In genomic region chr11:73761403-73761945, GRCh38 we compare ENCODE assay signal across 8 cellular contexts. TPM values are rescaled to one million over a fixed set of nuclear protein-coding genes. Genes with fewer than 3 reads are reported as not detected.
DNase-seq lines count a peak whose midpoint lies in the region; ATAC-seq and TF ChIP-seq lines count a peak whose summit lies in the region.

No MANE protein-coding gene starts in this region.

- H3K27ac Mint-ChIP-seq in mesothelial cell of epicardium = peak overlapping the region; percentile 98

- no peaks in the 10 kb centered on the region for H3K36me3 ChIP-seq in brain microvascular endothelial cell (replicated peaks)

- H3K36me3 Mint-ChIP-seq in mesothelial cell of epicardium = no peaks in the 10 kb centered on the region

- H3K27ac ChIP-seq in brain microvascular endothelial cell = peak overlapping the region; percentile 30

- no peak for DNase-seq in brain microvascular endothelial cell
- no peak for DNase-seq in mesothelial cell of epicardium (ENCODE audit: low spot score in 2 of 2, unreplicated experiment in 2 of 2)
- no peak for DNase-seq in NCI-H2107 (lab: John Stamatoyannopoulos, UW)

- in situ Hi-C loops in brain microvascular endothelial cell (cut with HindIII; ENCODE audit: low pct_ligation_motif_present, low sequenced_read_pairs) = no loop called here

- no peaks in the 10 kb centered on the region for H3K27me3 ChIP-seq in brain microvascular endothelial cell (replicated peaks)

- H3K27me3 Mint-ChIP-seq in mesothelial cell of epicardium (ENCODE audit: low read depth) = no peaks in the 10 kb centered on the region

- TF ChIP-seq CTCF in GM12875 (IDR thresholded peaks at IDR 0.05; ENCODE audit: borderline replicate concordance, insufficient read depth, low read depth, low read length) (no peak), brain microvascular endothelial cell (IDR thresholded peaks at IDR 0.05; ENCODE audit: low read depth, low read length, missing control alignments) (no peak), mesothelial cell of epicardium (IDR thresholded peaks at IDR 0.05; ENCODE audit: unreplicated experiment) (no peak)

- no peaks in the 10 kb centered on the region for H3K9me3 Mint-ChIP-seq in mesothelial cell of epicardium

- H3K4me3 Mint-ChIP-seq in mesothelial cell of epicardium = peak overlapping the region; percentile 97

- H3K4me3 ChIP-seq in GM12875 (ENCODE audit: low read depth, low read length) (peak overlapping the region; percentile 43), brain microvascular endothelial cell (ENCODE audit: low read depth, low read length) (peak overlapping the region; percentile 45)

- ATAC-seq in HG03439 (IDR thresholded peaks at IDR 0.05; ENCODE audit: unreplicated experiment) (peak; percentile 7), GM21367 (IDR thresholded peaks at IDR 0.05; ENCODE audit: unreplicated experiment) (no peak), GM21825 (IDR thresholded peaks at IDR 0.05; ENCODE audit: unreplicated experiment) (no peak), GM19328 (IDR thresholded peaks at IDR 0.05; ENCODE audit: unreplicated experiment) (no peak)

- H3K4me1 Mint-ChIP-seq in mesothelial cell of epicardium = peaks cover 26% of the 10 kb centered on the region

RNA-seq across cellular contexts. Expression of gene RAB6A, which starts 0.6 kb away (rescaled TPM):
- total RNA-seq in mesothelial cell of epicardium = 66.3 to 74.8 TPM (median 68.4 TPM) in 3 replicates

RNA-seq across cellular contexts. Expression of gene MRPL48, which starts 26.2 kb away (rescaled TPM):
- total RNA-seq in mesothelial cell of epicardium = 25.2 to 29.3 TPM (median 27.0 TPM) in 3 replicates
